Comparison of ENCODE assay signal across 8 cellular contexts in genomic region chr11:126381960-126382359, GRCh38. TPM values are rescaled to one million over a fixed set of nuclear protein-coding genes. Genes with fewer than 3 reads are reported as not detected.
DNase-seq lines count a peak whose midpoint lies in the region; ATAC-seq and TF ChIP-seq lines count a peak whose summit lies in the region.
"Not testable (repeated sequence)": the region's sequence is repeated elsewhere in the genome, so short reads cannot be mapped to it uniquely, and the experiment has no call there.

No MANE protein-coding gene starts in this region.

- not testable (repeated sequence) for H3K27ac ChIP-seq in RWPE2 (ENCODE audit: poor library complexity, severe bottlenecking); gastroesophageal sphincter; heart right ventricle; lower lobe of right lung; upper lobe of right lung

- intact Hi-C loops in heart right ventricle (cut with DNase I); left colon (cut with DNase I, micrococcal nuclease); lower lobe of right lung (cut with DNase I); mucosa of descending colon (cut with DNase I, micrococcal nuclease); sciatic nerve (cut with DNase I); upper lobe of right lung (cut with DNase I): not testable (repeated sequence)

- not testable (repeated sequence) for TF ChIP-seq POLR2A in gastroesophageal sphincter (IDR thresholded peaks at IDR 0.05)

- not testable (repeated sequence) for H3K27me3 ChIP-seq in RWPE2 (ENCODE audit: insufficient read depth, poor library complexity, severe bottlenecking); gastroesophageal sphincter; heart right ventricle; lower lobe of right lung (ENCODE audit: low read depth); upper lobe of right lung

- TF ChIP-seq EP300 in gastroesophageal sphincter (IDR thresholded peaks at IDR 0.05) = not testable (repeated sequence)

- WGBS in gastroesophageal sphincter (ENCODE audit: low coverage in 1 of 2), 2 donors = 79% methylated on average over 2 of the region's 10 CpGs; no CpG with 5 or more reads in 1 of the 2 donors
- WGBS in heart right ventricle, 2 donors = 66 to 69% methylated on average over 2 to 5 of the region's 10 CpGs

- TF ChIP-seq CTCF in RWPE2 (IDR thresholded peaks at IDR 0.05; ENCODE audit: poor library complexity, severe bottlenecking); gastroesophageal sphincter (IDR thresholded peaks at IDR 0.05); heart right ventricle (IDR thresholded peaks at IDR 0.05); lower lobe of right lung (IDR thresholded peaks at IDR 0.05); mucosa of descending colon (IDR thresholded peaks at IDR 0.05); upper lobe of right lung (IDR thresholded peaks at IDR 0.05): not testable (repeated sequence)

- H3K4me1 ChIP-seq in RWPE2 (ENCODE audit: insufficient read depth, poor library complexity, severe bottlenecking) (peaks cover 17% of the 10 kb centered on the region), gastroesophageal sphincter (peaks cover 0 to 32% (median 0%) of the 10 kb centered on the region in 3 donors), heart right ventricle (peaks cover 18 to 73% (median 27%) of the 10 kb centered on the region in 9 donors), lower lobe of right lung (peaks cover 20% of the 10 kb centered on the region), mucosa of descending colon (ENCODE audit: low read depth) (peaks cover 19% of the 10 kb centered on the region), upper lobe of right lung (peaks cover 11% of the 10 kb centered on the region)

- not testable (repeated sequence) for H3K4me3 ChIP-seq in RWPE2 (ENCODE audit: severe bottlenecking); gastroesophageal sphincter; heart right ventricle; lower lobe of right lung; mucosa of descending colon; upper lobe of right lung

- H3K36me3 ChIP-seq in RWPE2 (ENCODE audit: low read depth); gastroesophageal sphincter; heart right ventricle; lower lobe of right lung; mucosa of descending colon (ENCODE audit: low read depth); upper lobe of right lung: not testable (repeated sequence)

- not testable (repeated sequence) for H3K9me3 ChIP-seq in RWPE2 (ENCODE audit: severe bottlenecking); gastroesophageal sphincter; heart right ventricle; lower lobe of right lung; mucosa of descending colon; upper lobe of right lung

- DNase-seq in RWPE2 (ENCODE audit: low spot score); heart right ventricle; left colon; lower lobe of right lung; mucosa of descending colon; sciatic nerve (ENCODE audit: low spot score); upper lobe of right lung: not testable (repeated sequence)

- peak; percentile 14; the same call in 1 of the 3 replicates for ATAC-seq in RWPE2 (ENCODE audit: low read depth)
- ATAC-seq in gastroesophageal sphincter = peak; percentile 11
- peak in 5 of 8 donors; percentile 2 to 42 (median 4) for ATAC-seq in heart right ventricle
- peak; percentile 11 for ATAC-seq in left colon
- ATAC-seq in lower lobe of right lung = peak; percentile 5 to 27
- ATAC-seq in mucosa of descending colon = peak; percentile 9
- ATAC-seq in sciatic nerve = peak; percentile 52
- peak; percentile 33 for ATAC-seq in upper lobe of right lung

RNA-seq across cellular contexts. Expression of gene ST3GAL4, which starts 26.5 kb away (rescaled TPM):
- total RNA-seq in gastroesophageal sphincter (10 to 100 TPM; 42.1 to 56.2 (median 47.2) TPM), heart right ventricle (10 to 100 TPM; 24.8 to 51.0 (median 43.4) TPM), left colon (100 to 1,000 TPM; 181 to 536 TPM), lower lobe of right lung (26.2 TPM), mucosa of descending colon (100 to 1,000 TPM in 2 of 3 donors, 10 to 100 TPM in 1; 94.7 to 460 (median 217) TPM), sciatic nerve (72.4 TPM), upper lobe of right lung (39.2 TPM)
- 10 to 100 TPM; 96.2 to 98.2 TPM for polyA plus RNA-seq in heart right ventricle
